32 cellular contexts compared by ENCODE assay signal in genomic region chr4:79900182-79900581, GRCh38.
"Had no signal": no experiment of that assay in that cellular context is flagged by ENCODE, and none has a peak within 500 bp of the region (broad histone marks: within the 10 kb centered on the region; RNA-seq: fewer than 3 reads in every experiment).

No MANE protein-coding gene starts in this region.

- FAIRE-seq: TTC549 had no signal

- DNase-seq: activated CD4-positive, alpha-beta memory T cell treated with anti-CD3 and anti-CD28 coated beads, Interleukin-2, amount 10 ng/mL, durations not matched to agents 7 days and 5 days; activated CD4-positive, alpha-beta T cell treated with anti-CD3 and anti-CD28 coated beads for 1 hour; activated CD4-positive, alpha-beta T cell treated with anti-CD3 and anti-CD28 coated beads for 36 hours; activated CD4-positive, alpha-beta T cell treated with anti-CD3 and anti-CD28 coated beads for 48 hours; activated CD4-positive, alpha-beta T cell treated with anti-CD3 and anti-CD28 coated beads, Interleukin-2, amount 10 ng/mL, durations not matched to agents 7 days and 5 days; activated CD4-positive, alpha-beta T cell treated with anti-CD3 and anti-CD28 coated beads, Interleukin-2, amount 50 U/mL, for 48 hours; activated CD4-positive, CD25-positive, alpha-beta regulatory T cell; activated CD8-positive, alpha-beta memory T cell treated with anti-CD3 and anti-CD28 coated beads for 24 hours; activated CD8-positive, alpha-beta memory T cell treated with anti-CD3 and anti-CD28 coated beads, Interleukin-2, amount 10 ng/mL, durations not matched to agents 7 days and 5 days; activated CD8-positive, alpha-beta memory T cell treated with anti-CD3 and anti-CD28 coated beads, Interleukin-2, amount 50 U/mL, for 48 hours; activated CD8-positive, alpha-beta T cell treated with anti-CD3 and anti-CD28 coated beads, Interleukin-2, amount 10 ng/mL, durations not matched to agents 7 days and 5 days; activated effector memory CD4-positive, alpha-beta T cell treated with Interleukin-2 at 50 U/mL for 16 hours; activated gamma-delta T cell; activated naive CD4-positive, alpha-beta T cell treated with anti-CD3 and anti-CD28 coated beads, Interleukin-2, amount 10 ng/mL, durations not matched to agents 7 days and 5 days; activated naive CD4-positive, alpha-beta T cell treated with Interleukin-2 at 50 U/mL for 16 hours; activated naive CD8-positive, alpha-beta T cell treated with anti-CD3 and anti-CD28 coated beads, Interleukin-2, amount 10 ng/mL, durations not matched to agents 7 days and 5 days; activated naive CD8-positive, alpha-beta T cell treated with anti-CD3 and anti-CD28 coated beads, Interleukin-2, amount 50 U/mL, for 24 hours; activated T-cell treated with anti-CD3 and anti-CD28 coated beads, Interleukin-2, amount 50 U/mL, for 24 hours; activated T-cell treated with anti-CD3 and anti-CD28 coated beads, Interleukin-2, amount 50 U/mL, for 48 hours; amygdala; anterior cingulate cortex; brain microvascular endothelial cell; central memory CD4-positive, alpha-beta T cell; T-helper 1 cell; T-helper 2 cell; T-helper 9 cell; WERI-Rb-1 had no signal

- H3K9me3 ChIP-seq: ascending aorta, breast epithelium had no signal

- H3K36me3 ChIP-seq: breast epithelium had no signal

- H3K27me3 ChIP-seq: ascending aorta, brain microvascular endothelial cell, breast epithelium had no signal

- H3K27ac ChIP-seq: ascending aorta, brain microvascular endothelial cell, breast epithelium, WERI-Rb-1 had no signal

- H3K4me1 ChIP-seq: ascending aorta, breast epithelium had no signal

- ATAC-seq: activated CD4-positive, alpha-beta T cell treated with anti-CD3 and anti-CD28 coated beads for 36 hours; activated CD4-positive, CD25-positive, alpha-beta regulatory T cell treated with anti-CD3 and anti-CD28 coated beads, Interleukin-2, amount 50 U/mL, for 24 hours; activated CD8-positive, alpha-beta memory T cell treated with anti-CD3 and anti-CD28 coated beads, Interleukin-2, amount 10 ng/mL, durations not matched to agents 7 days and 5 days; activated CD8-positive, alpha-beta T cell treated with anti-CD3 and anti-CD28 coated beads, Interleukin-2, amount 10 ng/mL, durations not matched to agents 7 days and 5 days; activated naive CD8-positive, alpha-beta T cell treated with anti-CD3 and anti-CD28 coated beads, Interleukin-2, amount 50 U/mL, for 24 hours; WTC11 had no signal

- H3K4me3 ChIP-seq: ascending aorta, breast epithelium had no signal
